ENCODE assay signal across 8 cellular contexts in genomic region chr5:88269222-88269771, GRCh38. TPM values are rescaled to one million over a fixed set of nuclear protein-coding genes. Genes with fewer than 3 reads are reported as not detected.
DNase-seq lines count a peak whose midpoint lies in the region; ATAC-seq, FAIRE-seq and TF ChIP-seq lines count a peak whose summit lies in the region.

No MANE protein-coding gene starts in this region.

- peak; percentile 10 for DNase-seq in stimulated activated CD4-positive, alpha-beta T cell treated with anti-CD3 and anti-CD28 coated beads, Interleukin-4, amount 100 ng/mL, for 1 hour
- DNase-seq in stimulated activated CD4-positive, alpha-beta T cell treated with anti-CD3 and anti-CD28 coated beads, Interleukin-1b, Interleukin-23, amount 100 ng/mL, for 48 hours = no peak
- DNase-seq in NCI-H2029 treated with DMSO at 0.1 percent for 48 hours (lab: John Stamatoyannopoulos, UW) (peak; percentile 52), left ventricle myocardium superior (no peak), renal cortical epithelial cell (ENCODE audit: low read depth) (peak; percentile 49), D721Med (ENCODE audit: insufficient read length, low spot score) (no peak)

- FAIRE-seq in D721Med (lab: Jason Lieb, UNC) = no peak

- TF ChIP-seq CTCF in D721Med (IDR thresholded peaks at IDR 0.05; ENCODE audit: insufficient read depth, missing control alignments) = no peak

- no peaks in the 10 kb centered on the region for H3K9me3 Mint-ChIP-seq in activated naive CD4-positive, alpha-beta T cell treated with anti-CD3 and anti-CD28 coated beads, Interleukin-2, amount 50 U/mL, for 24 hours

- intact Hi-C loops in left ventricle myocardium superior (cut with micrococcal nuclease) = no loop called here

- H3K36me3 Mint-ChIP-seq in activated naive CD4-positive, alpha-beta T cell treated with anti-CD3 and anti-CD28 coated beads, Interleukin-2, amount 50 U/mL, for 24 hours = peaks cover 28% of the 10 kb centered on the region

- peak overlapping the region; percentile 99 for H3K27ac Mint-ChIP-seq in activated naive CD4-positive, alpha-beta T cell treated with anti-CD3 and anti-CD28 coated beads, Interleukin-2, amount 50 U/mL, for 24 hours

- peaks cover 67% of the 10 kb centered on the region for H3K4me1 Mint-ChIP-seq in activated naive CD4-positive, alpha-beta T cell treated with anti-CD3 and anti-CD28 coated beads, Interleukin-2, amount 50 U/mL, for 24 hours

- ATAC-seq in HG02678 (IDR thresholded peaks at IDR 0.05; ENCODE audit: unreplicated experiment) (peak; percentile 13), left ventricle myocardium superior (peak; percentile 47)

- no peaks in the 10 kb centered on the region for H3K27me3 Mint-ChIP-seq in activated naive CD4-positive, alpha-beta T cell treated with anti-CD3 and anti-CD28 coated beads, Interleukin-2, amount 50 U/mL, for 24 hours

- H3K4me3 Mint-ChIP-seq in activated naive CD4-positive, alpha-beta T cell treated with anti-CD3 and anti-CD28 coated beads, Interleukin-2, amount 50 U/mL, for 24 hours = peak overlapping the region; percentile 100

RNA-seq across cellular contexts. Expression of gene TMEM161B, which starts 0.7 kb away (rescaled TPM):
- total RNA-seq in left ventricle myocardium superior (11.1 TPM), renal cortical epithelial cell (17.4 and 19.4 TPM in 2 replicates)

Comparison
In these comparisons a context has a peak if more than half of its experiments do, and no peak if none do; other contexts are left out.
1. DNase-seq: peak in stimulated activated CD4-positive, alpha-beta T cell treated with anti-CD3 and anti-CD28 coated beads, Interleukin-4, amount 100 ng/mL, for 1 hour (single experiment), NCI-H2029 treated with DMSO at 0.1 percent for 48 hours (single experiment) and renal cortical epithelial cell (single experiment); none in stimulated activated CD4-positive, alpha-beta T cell treated with anti-CD3 and anti-CD28 coated beads, Interleukin-1b, Interleukin-23, amount 100 ng/mL, for 48 hours (single experiment), left ventricle myocardium superior (single experiment) and D721Med (single experiment).